Comparison of ENCODE assay signal across 8 cellular contexts in the genomic region with DNA sequence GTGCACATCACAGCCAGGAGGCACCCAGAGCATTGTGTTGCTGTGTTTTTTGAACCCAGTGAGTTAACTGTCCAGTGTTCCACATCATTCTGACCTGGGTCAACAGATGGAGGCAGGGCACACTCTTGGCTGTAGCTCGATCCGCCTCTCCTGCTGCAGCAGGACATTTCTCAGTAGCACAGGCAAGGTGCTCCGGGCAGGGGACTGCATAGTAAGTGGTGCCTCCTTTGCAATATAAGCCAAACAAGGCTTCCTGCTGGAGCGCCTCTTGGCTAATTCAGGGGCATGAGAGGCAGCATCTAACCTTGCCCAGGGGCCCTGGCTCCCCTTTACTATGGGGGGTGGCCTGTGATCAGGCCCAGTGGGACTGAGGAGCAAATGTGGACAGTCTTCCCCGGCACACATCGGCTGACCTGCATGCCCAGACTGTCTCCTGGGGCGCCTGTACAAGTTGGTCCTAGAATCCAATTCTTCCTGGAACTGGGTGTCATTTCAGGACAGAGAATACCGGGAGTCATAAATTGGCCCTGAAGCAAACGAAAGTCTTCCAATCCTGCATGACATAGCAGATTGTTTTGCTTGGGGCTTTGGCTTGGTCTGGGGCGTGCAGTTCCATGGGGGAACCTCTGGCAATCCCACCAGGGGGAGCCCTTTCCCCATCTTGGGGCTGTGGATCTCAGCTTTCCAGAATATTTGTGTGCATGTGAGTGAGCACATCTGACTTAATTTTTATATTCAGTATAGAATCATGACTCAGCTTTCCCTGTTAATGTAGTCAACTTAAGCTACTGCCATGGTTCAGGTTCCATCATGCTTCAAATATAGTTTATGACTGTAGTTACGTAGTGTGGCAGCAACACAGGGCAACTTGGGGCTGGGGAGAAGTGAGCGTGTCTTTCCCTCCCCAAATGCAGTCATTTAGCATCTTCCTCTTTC. TPM values are rescaled to one million over a fixed set of nuclear protein-coding genes. Genes with fewer than 3 reads are reported as not detected.
DNase-seq lines count a peak whose midpoint lies in the region; ATAC-seq, FAIRE-seq and TF ChIP-seq lines count a peak whose summit lies in the region.

No MANE protein-coding gene starts in this region.

- peak overlapping the region in 1 of 3 experiments; percentile 29 for H3K4me3 ChIP-seq in keratinocyte (ENCODE audit: control insufficient read depth in 2 of 3, extremely low read depth in 1 of 3, insufficient read depth in 2 of 3, low read depth in 1 of 3, low read length in 3 of 3)

- peak; percentile 88 to 97 (median 91) for TF ChIP-seq CTCF in keratinocyte (optimal IDR thresholded peaks at IDR 0.05 in 1 of 3, IDR thresholded peaks at IDR 0.05 in 1 of 3, conservative IDR thresholded peaks at IDR 0.05 in 1 of 3; ENCODE audit: extremely low read depth in 1 of 3, insufficient read depth in 2 of 3, low read length in 3 of 3)

- H3K4me1 ChIP-seq in keratinocyte (ENCODE audit: control insufficient read depth, extremely low read depth, insufficient read depth, low read length): peaks cover 26% of the 10 kb centered on the region

- DNase-seq in NCI-H524 (lab: John Stamatoyannopoulos, UW): peak; percentile 29 to 64
- DNase-seq in NCI-H524 treated with DMSO at 0.1 percent for 48 hours (lab: John Stamatoyannopoulos, UW): no peak
- DNase-seq in NCI-H2196 (lab: John Stamatoyannopoulos, UW; ENCODE audit: unreplicated experiment): peak; percentile 85
- DNase-seq in activated CD4-positive, CD25-positive, alpha-beta regulatory T cell treated with anti-CD3 and anti-CD28 coated beads, Interleukin-2, amount 50 U/mL, for 16 hours (ENCODE audit: low read depth, low spot score): peak; percentile 60
- peak; percentile 69 for DNase-seq in central memory CD4-positive, alpha-beta T cell
- DNase-seq in keratinocyte (ENCODE audit: low read depth, low spot score): no peak
- DNase-seq in smooth muscle cell of the brain vasculature (ENCODE audit: low read depth, low spot score): peak; percentile 69

- no peaks in the 10 kb centered on the region for H3K9me1 ChIP-seq in keratinocyte (ENCODE audit: control insufficient read depth, extremely low read depth, insufficient read depth, low read length)

- no peaks in the 10 kb centered on the region for H3K79me2 ChIP-seq in keratinocyte (ENCODE audit: control insufficient read depth, insufficient read depth, low read length)

- H3K27me3 ChIP-seq in keratinocyte (ENCODE audit: control insufficient read depth, extremely low read depth, insufficient read depth, low read length): no peaks in the 10 kb centered on the region

- no peaks in the 10 kb centered on the region for H3K36me3 ChIP-seq in keratinocyte (ENCODE audit: control insufficient read depth in 2 of 2, extremely low read depth in 1 of 2, insufficient read depth in 2 of 2, low read length in 2 of 2)

- FAIRE-seq in keratinocyte (lab: Jason Lieb, UNC): peak; percentile 87

- peak overlapping the region; percentile 60 for H3K4me2 ChIP-seq in keratinocyte (ENCODE audit: control insufficient read depth, extremely low read depth, insufficient read depth, low read depth, low read length)

- H3K27ac ChIP-seq in keratinocyte (ENCODE audit: control insufficient read depth, insufficient read depth, low read length): peak overlapping the region; percentile 79

- ATAC-seq in HG02678 (IDR thresholded peaks at IDR 0.05; ENCODE audit: unreplicated experiment): no peak

- H4K20me1 ChIP-seq in keratinocyte (ENCODE audit: control insufficient read depth, extremely low read depth, insufficient read depth, low read length): no peaks in the 10 kb centered on the region

- peak overlapping the region; percentile 66 for H3K9ac ChIP-seq in keratinocyte (ENCODE audit: control insufficient read depth, extremely low read depth, insufficient read depth, low read length)

- peak overlapping the region; percentile 53 for H2AFZ ChIP-seq in keratinocyte (ENCODE audit: control insufficient read depth, low read length)

- H3K9me3 ChIP-seq in keratinocyte (ENCODE audit: control insufficient read depth, low read depth, low read length): no peaks in the 10 kb centered on the region

- dilution Hi-C loops in keratinocyte (cut with MboI; ENCODE audit: extremely low pct_ligation_motif_present, low sequenced_read_pairs): no loop called here

RNA-seq across cellular contexts. Expression of a gene that starts 56.0 kb away (rescaled TPM):
- polyA plus RNA-seq in keratinocyte: 104 to 178 TPM (median 152 TPM) in 3 replicates
- polyA plus RNA-seq in keratinocyte (2011; ENCODE audit: low read depth): 28.2 TPM
- polyA plus RNA-seq in keratinocyte (2011; cell fraction: cytosol; rRNA removed): 52.6 and 78.8 TPM in 2 replicates
- 361 and 438 TPM in 2 replicates for polyA plus RNA-seq in keratinocyte (2011; cell fraction: nucleus; rRNA removed)
- polyA plus RNA-seq in keratinocyte (2012; ENCODE audit: low replicate concordance): 113 and 227 TPM in 2 replicates
- polyA minus RNA-seq in keratinocyte: 175 to 367 TPM (median 287 TPM) in 3 replicates
- 399 TPM for polyA minus RNA-seq in keratinocyte (2011; cell fraction: cytosol; rRNA and poly(A)+ RNA removed)
- 550 and 554 TPM in 2 replicates for polyA minus RNA-seq in keratinocyte (2011; cell fraction: nucleus; rRNA and poly(A)+ RNA removed)

Comparison
In these comparisons a context has a peak if more than half of its experiments do, and no peak if none do; other contexts are left out.
1. DNase-seq: peak in NCI-H524 (2 of 2), NCI-H2196 (single experiment), activated CD4-positive, CD25-positive, alpha-beta regulatory T cell treated with anti-CD3 and anti-CD28 coated beads, Interleukin-2, amount 50 U/mL, for 16 hours (single experiment), central memory CD4-positive, alpha-beta T cell (single experiment) and smooth muscle cell of the brain vasculature (single experiment); none in NCI-H524 treated with DMSO at 0.1 percent for 48 hours (single experiment) and keratinocyte (single experiment).